8 cellular contexts compared by ENCODE assay signal in genomic region chrX:155880586-155881157, GRCh38. TPM values are rescaled to one million over a fixed set of nuclear protein-coding genes. Genes with fewer than 3 reads are reported as not detected.
A peak's percentile ranks its signal among the peaks of the same experiment; 100 is the strongest.
DNase-seq lines count a peak whose midpoint lies in the region; ATAC-seq lines count a peak whose summit lies in the region.

No MANE protein-coding gene starts in this region.

- H3K4me1 ChIP-seq in iPS-20b (ENCODE audit: insufficient read depth, low read length) (no peaks in the 10 kb centered on the region), stomach smooth muscle (ENCODE audit: control insufficient read depth, insufficient read depth, low read length) (no peaks in the 10 kb centered on the region)

- H3K36me3 Mint-ChIP-seq in activated naive CD8-positive, alpha-beta T cell treated with anti-CD3 and anti-CD28 coated beads for 36 hours, result no peaks in the 10 kb centered on the region

- peaks cover 13% of the 10 kb centered on the region for H3K4me1 Mint-ChIP-seq in activated naive CD8-positive, alpha-beta T cell treated with anti-CD3 and anti-CD28 coated beads for 36 hours

- H3K9ac ChIP-seq in iPS-20b (ENCODE audit: low read depth, low read length) (no peak overlapping the region), stomach smooth muscle (ENCODE audit: low read length in 2 of 2) (peak overlapping the region in 1 of 2 donors; percentile 63)

- H3K27ac ChIP-seq in iPS-20b (ENCODE audit: low read length) (no peak overlapping the region), stomach smooth muscle (ENCODE audit: low read length) (peak overlapping the region; percentile 20)

- no peaks in the 10 kb centered on the region; the same call in 1 of the 2 replicates for H3K27me3 ChIP-seq in iPS-20b (ENCODE audit: insufficient read depth, low read length)
- H3K27me3 ChIP-seq in stomach smooth muscle (ENCODE audit: control insufficient read depth in 1 of 2, insufficient read depth in 2 of 2, low read length in 2 of 2), result no peaks in the 10 kb centered on the region

- peak overlapping the region; percentile 81 for H3K4me3 Mint-ChIP-seq in activated naive CD8-positive, alpha-beta T cell treated with anti-CD3 and anti-CD28 coated beads for 36 hours

- H3K9me3 ChIP-seq in iPS-20b (ENCODE audit: insufficient read depth, low read depth, low read length) (peaks cover 43% of the 10 kb centered on the region), stomach smooth muscle (ENCODE audit: control insufficient read depth in 2 of 2, low read length in 2 of 2) (no peaks in the 10 kb centered on the region)

- H3K36me3 ChIP-seq in iPS-20b (ENCODE audit: insufficient read depth, low read depth, low read length) (peaks cover 1% of the 10 kb centered on the region; the same call in 1 of the 2 replicates), stomach smooth muscle (ENCODE audit: control insufficient read depth in 2 of 2, insufficient read depth in 2 of 2, low read length in 2 of 2) (no peaks in the 10 kb centered on the region)

- peaks cover 5% of the 10 kb centered on the region for H3K27me3 Mint-ChIP-seq in activated naive CD8-positive, alpha-beta T cell treated with anti-CD3 and anti-CD28 coated beads for 36 hours

- peaks cover 1% of the 10 kb centered on the region for H3K9me3 Mint-ChIP-seq in activated naive CD8-positive, alpha-beta T cell treated with anti-CD3 and anti-CD28 coated beads for 36 hours

- peak overlapping the region; percentile 49 for H3K27ac Mint-ChIP-seq in activated naive CD8-positive, alpha-beta T cell treated with anti-CD3 and anti-CD28 coated beads for 36 hours

- ATAC-seq in HG03064 (IDR thresholded peaks at IDR 0.05; ENCODE audit: low read depth, unreplicated experiment), result peak; percentile 11

- H3K4me3 ChIP-seq in iPS-20b (ENCODE audit: low read length) (peak overlapping the region; percentile 95), stomach smooth muscle (ENCODE audit: low read length in 2 of 2) (peak overlapping the region; percentile 72 to 83)

- DNase-seq in Daoy (ENCODE audit: low read depth), result peak; percentile 0
- no peak for DNase-seq in activated naive CD8-positive, alpha-beta T cell treated with anti-CD3 and anti-CD28 coated beads for 36 hours
- no peak for DNase-seq in mesenteric fat pad (ENCODE audit: low spot score)
- DNase-seq in activated CD4-positive, alpha-beta T cell treated with anti-CD3 and anti-CD28 coated beads, Interleukin-2, amount 50 U/mL, for 48 hours, result no peak
- no peak for DNase-seq in Ammon's horn (ENCODE audit: low spot score)

RNA-seq across cellular contexts. Expression of gene VAMP7, which starts 0.5 kb away (rescaled TPM):
- 36.7 and 50.5 TPM in 2 replicates for total RNA-seq in Daoy (2014; rRNA removed; shearing (Covaris generic))
- 10 to 100 TPM; 30.1 to 31.1 TPM for total RNA-seq in activated naive CD8-positive, alpha-beta T cell treated with anti-CD3 and anti-CD28 coated beads for 36 hours
- 35.7 TPM for total RNA-seq in mesenteric fat pad
